ENCODE assay signal across 15 cellular contexts in the genomic region with DNA sequence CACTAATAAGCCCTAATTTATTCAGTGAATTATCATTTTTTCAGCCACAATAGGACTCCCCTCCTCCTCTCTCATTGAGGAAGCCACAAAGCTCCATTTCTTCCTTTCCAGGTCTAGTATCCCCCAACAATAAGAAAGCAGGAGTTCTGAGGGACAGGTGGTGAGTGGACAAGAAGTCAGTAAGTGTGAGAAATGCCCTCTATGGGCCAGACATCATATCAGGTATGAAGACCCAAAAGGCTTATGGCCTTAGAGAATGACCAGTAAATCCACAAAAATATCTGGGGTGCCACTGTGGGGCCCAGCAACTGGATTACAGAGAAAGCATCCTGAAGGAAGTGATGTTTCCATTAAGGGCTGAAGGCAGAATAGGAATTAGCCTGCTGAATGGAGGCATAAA.
DNase-seq lines count a peak whose midpoint lies in the region; ATAC-seq and TF ChIP-seq lines count a peak whose summit lies in the region.
"Had no signal": no experiment of that assay in that cellular context is flagged by ENCODE, and none has a peak within 500 bp of the region (broad histone marks: within the 10 kb centered on the region; RNA-seq: fewer than 3 reads in every experiment).

No MANE protein-coding gene starts in this region.

- intact Hi-C loops in activated CD4-positive, alpha-beta memory T cell treated with anti-CD3 and anti-CD28 coated beads for 36 hours (cut with micrococcal nuclease) = no loop called here
- intact Hi-C loops in HCT116 (cut with micrococcal nuclease) = no loop called here
- intact Hi-C loops in activated T-helper 2 cell treated with anti-CD3 and anti-CD28 coated beads, Interferon-gamma antibody, Interleukin-2, Interleukin-4, amounts not matched to agents 10 μg/mL and 5 μg/mL and 100 μg/mL, durations not matched to agents 14 hours and 24 hours and 36 hours (cut with micrococcal nuclease) = no loop called here

- in situ Hi-C loops in G401 (cut with HindIII; ENCODE audit: low sequenced_read_pairs) = no loop called here

- H3K4me2 ChIP-seq in HCT116 (ENCODE audit: low read length) = no peak overlapping the region
- H3K4me2 ChIP-seq: BLaER1, GM23338, PC-9 had no signal

- H3K27me3 Mint-ChIP-seq in activated CD4-positive, alpha-beta memory T cell treated with anti-CD3 and anti-CD28 coated beads, Interleukin-2, amount 10 ng/mL, durations not matched to agents 7 days and 5 days = no peaks in the 10 kb centered on the region
- H3K27me3 Mint-ChIP-seq in activated CD4-positive, alpha-beta memory T cell treated with anti-CD3 and anti-CD28 coated beads for 36 hours = no peaks in the 10 kb centered on the region
- H3K27me3 Mint-ChIP-seq in activated T-helper 2 cell treated with anti-CD3 and anti-CD28 coated beads, Interferon-gamma antibody, Interleukin-2, Interleukin-4, amounts not matched to agents 10 μg/mL and 5 μg/mL and 100 μg/mL, durations not matched to agents 14 hours and 24 hours and 36 hours (ENCODE audit: low read depth) = peaks cover 10% of the 10 kb centered on the region
- peaks cover 32% of the 10 kb centered on the region for H3K27me3 Mint-ChIP-seq in osteocyte (ENCODE audit: unreplicated experiment)

- no peak overlapping the region for H3K4me3 ChIP-seq in HCT116 (replicated peaks in 1 of 2; ENCODE audit: low read depth in 1 of 2, low read length in 2 of 2)
- H3K4me3 ChIP-seq: BLaER1, GM23338, PC-9 had no signal

- H3K79me2 ChIP-seq in HCT116 (ENCODE audit: insufficient read depth, low read length) = no peaks in the 10 kb centered on the region

- H3K9me3 ChIP-seq in HCT116 (ENCODE audit: control insufficient read depth in 1 of 2, insufficient read depth in 1 of 2, low read depth in 1 of 2, low read length in 2 of 2) = no peaks in the 10 kb centered on the region
- H3K9me3 ChIP-seq: BLaER1 had no signal

- no peak for DNase-seq in activated CD4-positive, alpha-beta memory T cell treated with anti-CD3 and anti-CD28 coated beads, Interleukin-2, amount 10 ng/mL, durations not matched to agents 7 days and 5 days
- DNase-seq in activated CD4-positive, alpha-beta memory T cell treated with anti-CD3 and anti-CD28 coated beads for 36 hours = no peak
- DNase-seq in HCT116 (ENCODE audit: low read depth, low spot score) (no peak), osteocyte (ENCODE audit: extremely low spot score, unreplicated experiment) (peak; percentile 5), G401 (ENCODE audit: low spot score) (no peak), NCI-H2196 treated with DMSO at 0.1 percent for 48 hours (lab: John Stamatoyannopoulos, UW; ENCODE audit: unreplicated experiment) (no peak)
- no peak for DNase-seq in activated T-helper 2 cell treated with anti-CD3 and anti-CD28 coated beads, Interferon-gamma antibody, Interleukin-2, Interleukin-4, amounts not matched to agents 10 μg/mL and 5 μg/mL and 100 μg/mL, durations not matched to agents 14 hours and 24 hours and 36 hours (ENCODE audit: low spot score)
- DNase-seq: DMS 273 treated with DMSO at 0.1 percent for 48 hours, NCI-H1417 treated with DMSO at 0.1 percent for 48 hours, NCI-H2029, NCI-H510A treated with DMSO at 0.1 percent for 48 hours, NCI-H82 had no signal

- no peak for TF ChIP-seq POLR2A in HCT116 (IDR thresholded peaks at IDR 0.05; ENCODE audit: borderline replicate concordance, extremely low read depth, insufficient read depth, insufficient read length)

- CTCF ChIA-PET in activated CD4-positive, alpha-beta memory T cell treated with anti-CD3 and anti-CD28 coated beads, Interleukin-2, amount 10 ng/mL, durations not matched to agents 7 days and 5 days (lab: Charles Lee) = interaction anchor here (1.3 to 4.5 kb wide), 3 partner anchors 11 to 142 kb away, joined by 3 to 32 read pairs (median 3); no protein-coding TSS in a partner anchor
- CTCF ChIA-PET in activated CD4-positive, alpha-beta memory T cell treated with anti-CD3 and anti-CD28 coated beads for 36 hours (lab: Charles Lee) = interaction anchor here (1.1 kb wide), 1 partner anchor 11 kb away, joined by 3 read pairs; no protein-coding TSS in a partner anchor
- CTCF ChIA-PET in HCT116 (lab: Charles Lee) = interaction anchor here (1.5 kb wide), 1 partner anchor 12 kb away, joined by 3 read pairs; no protein-coding TSS in a partner anchor

- H3K27ac Mint-ChIP-seq in activated CD4-positive, alpha-beta memory T cell treated with anti-CD3 and anti-CD28 coated beads, Interleukin-2, amount 10 ng/mL, durations not matched to agents 7 days and 5 days = peak overlapping the region; percentile 81
- H3K27ac Mint-ChIP-seq in activated CD4-positive, alpha-beta memory T cell treated with anti-CD3 and anti-CD28 coated beads for 36 hours = no peak overlapping the region
- H3K27ac Mint-ChIP-seq in activated T-helper 2 cell treated with anti-CD3 and anti-CD28 coated beads, Interferon-gamma antibody, Interleukin-2, Interleukin-4, amounts not matched to agents 10 μg/mL and 5 μg/mL and 100 μg/mL, durations not matched to agents 14 hours and 24 hours and 36 hours = peak overlapping the region; percentile 35
- H3K27ac Mint-ChIP-seq in osteocyte (ENCODE audit: unreplicated experiment) = no peak overlapping the region
- H3K27ac Mint-ChIP-seq: GM23338 had no signal

- RAD21 ChIA-PET in HCT116 (lab: Charles Lee; ENCODE audit: low non-redundant PET in 1 of 2, low total read pairs in 2 of 2, uncharacterized antibody in 2 of 2, unreplicated experiment in 2 of 2) = no interaction called here

- TF ChIP-seq CTCF in HCT116 (IDR thresholded peaks at IDR 0.05 in 2 of 3, conservative IDR thresholded peaks at IDR 0.05 in 1 of 3; ENCODE audit: borderline replicate concordance in 1 of 3, insufficient read depth in 1 of 3, low read depth in 2 of 3, low read length in 2 of 3) (peak in 1 of 3 experiments; percentile 17; a peak in 2 of 6 replicates), osteocyte (IDR thresholded peaks at IDR 0.05) (no peak)

- no peak overlapping the region for H2AFZ ChIP-seq in HCT116 (ENCODE audit: low read depth, low read length, poor library complexity, severe bottlenecking)
- H2AFZ ChIP-seq: GM23338, PC-9 had no signal

- BruUV-seq in HCT116 (replicated peaks; lab: Mats Ljungman, UMichigan) = no TSS peak

- no peak overlapping the region for H3K4me3 Mint-ChIP-seq in activated CD4-positive, alpha-beta memory T cell treated with anti-CD3 and anti-CD28 coated beads, Interleukin-2, amount 10 ng/mL, durations not matched to agents 7 days and 5 days
- no peak overlapping the region for H3K4me3 Mint-ChIP-seq in activated CD4-positive, alpha-beta memory T cell treated with anti-CD3 and anti-CD28 coated beads for 36 hours
- H3K4me3 Mint-ChIP-seq in activated T-helper 2 cell treated with anti-CD3 and anti-CD28 coated beads, Interferon-gamma antibody, Interleukin-2, Interleukin-4, amounts not matched to agents 10 μg/mL and 5 μg/mL and 100 μg/mL, durations not matched to agents 14 hours and 24 hours and 36 hours (ENCODE audit: low read depth) = no peak overlapping the region
- H3K4me3 Mint-ChIP-seq in osteocyte (ENCODE audit: unreplicated experiment) = no peak overlapping the region
- H3K4me3 Mint-ChIP-seq: GM23338 had no signal

- POLR2A ChIA-PET in activated CD4-positive, alpha-beta memory T cell treated with anti-CD3 and anti-CD28 coated beads, Interleukin-2, amount 10 ng/mL, durations not matched to agents 7 days and 5 days (lab: Charles Lee) = interaction anchor here (1.4 to 2.8 kb wide), 2 partner anchors 8 to 11 kb away, joined by 9 to 10 read pairs; no protein-coding TSS in a partner anchor
- POLR2A ChIA-PET in activated CD4-positive, alpha-beta memory T cell treated with anti-CD3 and anti-CD28 coated beads for 36 hours (lab: Charles Lee) = no interaction called here
- POLR2A ChIA-PET in HCT116 (lab: Charles Lee) = no interaction called here

- peaks cover 70% of the 10 kb centered on the region for H3K4me1 Mint-ChIP-seq in activated CD4-positive, alpha-beta memory T cell treated with anti-CD3 and anti-CD28 coated beads, Interleukin-2, amount 10 ng/mL, durations not matched to agents 7 days and 5 days
- H3K4me1 Mint-ChIP-seq in activated CD4-positive, alpha-beta memory T cell treated with anti-CD3 and anti-CD28 coated beads for 36 hours (ENCODE audit: low read depth) = peaks cover 53% of the 10 kb centered on the region
- H3K4me1 Mint-ChIP-seq in activated T-helper 2 cell treated with anti-CD3 and anti-CD28 coated beads, Interferon-gamma antibody, Interleukin-2, Interleukin-4, amounts not matched to agents 10 μg/mL and 5 μg/mL and 100 μg/mL, durations not matched to agents 14 hours and 24 hours and 36 hours (ENCODE audit: low read depth) = peaks cover 29% of the 10 kb centered on the region
- no peaks in the 10 kb centered on the region for H3K4me1 Mint-ChIP-seq in osteocyte (ENCODE audit: unreplicated experiment)
- H3K4me1 Mint-ChIP-seq: GM23338 had no signal

- peak; percentile 52; the same call in 1 of the 2 replicates for ATAC-seq in HCT116
- ATAC-seq: GM23338 had no signal

- H3K4me1 ChIP-seq in HCT116 (ENCODE audit: control insufficient read depth in 1 of 2, insufficient read depth in 2 of 2, low read length in 2 of 2) = no peaks in the 10 kb centered on the region

- H3K9ac ChIP-seq in HCT116 (ENCODE audit: low read length) = no peak overlapping the region
- H3K9ac ChIP-seq: BLaER1 had no signal

- peaks cover 7% of the 10 kb centered on the region for H3K36me3 Mint-ChIP-seq in activated CD4-positive, alpha-beta memory T cell treated with anti-CD3 and anti-CD28 coated beads, Interleukin-2, amount 10 ng/mL, durations not matched to agents 7 days and 5 days (ENCODE audit: low read depth)
- no peaks in the 10 kb centered on the region for H3K36me3 Mint-ChIP-seq in activated CD4-positive, alpha-beta memory T cell treated with anti-CD3 and anti-CD28 coated beads for 36 hours
- H3K36me3 Mint-ChIP-seq in activated T-helper 2 cell treated with anti-CD3 and anti-CD28 coated beads, Interferon-gamma antibody, Interleukin-2, Interleukin-4, amounts not matched to agents 10 μg/mL and 5 μg/mL and 100 μg/mL, durations not matched to agents 14 hours and 24 hours and 36 hours (ENCODE audit: low read depth) = no peaks in the 10 kb centered on the region
- no peaks in the 10 kb centered on the region for H3K36me3 Mint-ChIP-seq in osteocyte (ENCODE audit: unreplicated experiment)

- peaks cover 24% of the 10 kb centered on the region; the same call in 1 of the 2 replicates for H3K27me3 ChIP-seq in HCT116 (ENCODE audit: insufficient read depth, low read length)
- H3K27me3 ChIP-seq: BLaER1 had no signal

- no peak for TF ChIP-seq RAD21 in HCT116 (IDR thresholded peaks at IDR 0.05; ENCODE audit: low read depth)

- peaks cover 2% of the 10 kb centered on the region for H3K9me3 Mint-ChIP-seq in activated CD4-positive, alpha-beta memory T cell treated with anti-CD3 and anti-CD28 coated beads, Interleukin-2, amount 10 ng/mL, durations not matched to agents 7 days and 5 days
- no peaks in the 10 kb centered on the region for H3K9me3 Mint-ChIP-seq in activated CD4-positive, alpha-beta memory T cell treated with anti-CD3 and anti-CD28 coated beads for 36 hours
- no peaks in the 10 kb centered on the region for H3K9me3 Mint-ChIP-seq in activated T-helper 2 cell treated with anti-CD3 and anti-CD28 coated beads, Interferon-gamma antibody, Interleukin-2, Interleukin-4, amounts not matched to agents 10 μg/mL and 5 μg/mL and 100 μg/mL, durations not matched to agents 14 hours and 24 hours and 36 hours
- H3K9me3 Mint-ChIP-seq in osteocyte (ENCODE audit: unreplicated experiment) = no peaks in the 10 kb centered on the region
- H3K9me3 Mint-ChIP-seq: GM23338 had no signal

- no peaks in the 10 kb centered on the region for H4K20me1 ChIP-seq in HCT116 (ENCODE audit: insufficient read depth)
- H4K20me1 ChIP-seq: BLaER1 had no signal

- no peaks in the 10 kb centered on the region for H3K36me3 ChIP-seq in HCT116 (ENCODE audit: control insufficient read depth in 1 of 2, insufficient read depth in 2 of 2, low read length in 2 of 2)
- H3K36me3 ChIP-seq: BLaER1 had no signal

- no peaks in the 10 kb centered on the region for H3K9me2 ChIP-seq in HCT116 (ENCODE audit: insufficient read depth)

- no peak overlapping the region for H3K27ac ChIP-seq in HCT116 (ENCODE audit: low read depth, low read length)
- H3K27ac ChIP-seq: BLaER1, PC-9 had no signal

Comparison
In these comparisons a context has a peak if more than half of its experiments do, and no peak if none do; other contexts are left out.
1. H3K27ac Mint-ChIP-seq: peak in activated CD4-positive, alpha-beta memory T cell treated with anti-CD3 and anti-CD28 coated beads, Interleukin-2, amount 10 ng/mL, durations not matched to agents 7 days and 5 days (single experiment) and activated T-helper 2 cell treated with anti-CD3 and anti-CD28 coated beads, Interferon-gamma antibody, Interleukin-2, Interleukin-4, amounts not matched to agents 10 μg/mL and 5 μg/mL and 100 μg/mL, durations not matched to agents 14 hours and 24 hours and 36 hours (single experiment); none in activated CD4-positive, alpha-beta memory T cell treated with anti-CD3 and anti-CD28 coated beads for 36 hours (single experiment) and osteocyte (single experiment).